In the genomic region with DNA sequence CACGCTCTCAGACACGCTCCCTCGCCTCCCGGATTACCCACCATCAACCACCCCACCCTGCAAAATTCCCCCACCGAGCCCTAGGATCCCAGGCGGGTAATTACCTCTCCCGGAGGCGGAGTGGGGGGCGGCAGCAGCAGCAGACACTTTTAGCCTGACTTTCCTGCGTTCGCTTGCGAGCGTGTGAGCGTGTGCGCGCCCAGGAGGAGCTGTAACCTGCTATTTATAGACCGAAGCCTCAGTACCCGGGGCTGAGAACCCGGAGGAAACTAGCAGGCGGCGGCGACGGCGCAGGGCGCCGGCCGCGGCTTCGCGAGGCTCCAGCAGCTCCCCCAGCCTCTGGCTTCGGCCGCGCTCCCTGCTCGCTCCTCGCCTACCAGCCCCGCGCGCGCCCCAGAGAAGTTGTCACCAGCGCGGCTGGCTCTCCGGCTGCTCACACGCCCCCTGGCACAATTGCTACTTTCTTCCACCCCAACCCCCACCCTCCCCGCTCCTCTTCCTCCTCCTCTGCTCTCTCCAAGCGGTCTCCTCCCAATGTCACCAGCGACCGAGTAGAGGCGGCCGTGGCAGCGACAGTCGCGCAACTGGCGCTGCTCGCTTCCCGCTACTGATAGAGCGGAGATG, we compare ENCODE assay signal across 8 cellular contexts. TPM values are rescaled to one million over a fixed set of nuclear protein-coding genes. Genes with fewer than 3 reads are reported as not detected.
DNase-seq lines count a peak whose midpoint lies in the region; ATAC-seq and TF ChIP-seq lines count a peak whose summit lies in the region.

A gene (minus strand): TSS at position 197 of the 624 bp plus-strand sequence.

- H3K79me2 ChIP-seq in KMS-11 (ENCODE audit: insufficient read depth, low read depth), result no peaks in the 10 kb centered on the region

- no peaks in the 10 kb centered on the region for H3K27me3 ChIP-seq in KMS-11 (ENCODE audit: insufficient read depth, low read depth)

- H3K36me3 Mint-ChIP-seq in activated CD4-positive, alpha-beta T cell treated with anti-CD3 and anti-CD28 coated beads, Interleukin-2, amount 10 ng/mL, durations not matched to agents 24 days and 14 days (ENCODE audit: low read depth), result no peaks in the 10 kb centered on the region

- H3K27ac Mint-ChIP-seq in activated CD4-positive, alpha-beta T cell treated with anti-CD3 and anti-CD28 coated beads, Interleukin-2, amount 10 ng/mL, durations not matched to agents 24 days and 14 days, result peak within 1 kb of the TSS; percentile 89

- H4K20me1 ChIP-seq in KMS-11 (ENCODE audit: insufficient read depth), result no peaks in the 10 kb centered on the region

- no peak within 1 kb of the TSS for H3K27ac ChIP-seq in KMS-11

- no peaks in the 10 kb centered on the region for H3K9me3 Mint-ChIP-seq in activated CD4-positive, alpha-beta T cell treated with anti-CD3 and anti-CD28 coated beads, Interleukin-2, amount 10 ng/mL, durations not matched to agents 24 days and 14 days

- DNase-seq in activated CD4-positive, alpha-beta T cell treated with anti-CD3 and anti-CD28 coated beads, Interleukin-2, amount 10 ng/mL, durations not matched to agents 24 days and 14 days, result peak; percentile 88
- DNase-seq in dedifferentiated amniotic fluid mesenchymal stem cell (ENCODE audit: extremely low spot score) (peak; percentile 65), left lobe of liver (ENCODE audit: low spot score) (no peak)
- DNase-seq in stimulated activated CD4-positive, alpha-beta T cell treated with anti-CD3 and anti-CD28 coated beads, Interleukin-1b, Interleukin-23, amount 100 ng/mL, for 24 hours (ENCODE audit: low read depth in 4 of 4, low spot score in 1 of 4), result peak in 3 of 4 experiments; percentile 28 to 45 (median 44)

- peak within 1 kb of the TSS; percentile 65 for H3K4me2 ChIP-seq in KMS-11

- peak within 1 kb of the TSS; percentile 92 for H2AFZ ChIP-seq in KMS-11 (ENCODE audit: low read depth)

- no peaks in the 10 kb centered on the region for H3K4me1 ChIP-seq in KMS-11 (ENCODE audit: low read depth, poor library complexity, severe bottlenecking)

- H3K4me1 Mint-ChIP-seq in activated CD4-positive, alpha-beta T cell treated with anti-CD3 and anti-CD28 coated beads, Interleukin-2, amount 10 ng/mL, durations not matched to agents 24 days and 14 days, result peaks cover 18% of the 10 kb centered on the region

- no peak within 1 kb of the TSS for H3K4me3 ChIP-seq in KMS-11 (IDR thresholded peaks at IDR 0.05; ENCODE audit: insufficient read depth, low read depth, low read length)

- peak within 1 kb of the TSS; percentile 95 for H3K4me3 Mint-ChIP-seq in activated CD4-positive, alpha-beta T cell treated with anti-CD3 and anti-CD28 coated beads, Interleukin-2, amount 10 ng/mL, durations not matched to agents 24 days and 14 days

- ATAC-seq in GM18498 (IDR thresholded peaks at IDR 0.05; ENCODE audit: unreplicated experiment) (peak; percentile 48), left lobe of liver (peak; percentile 56), HG03196 (IDR thresholded peaks at IDR 0.05; ENCODE audit: unreplicated experiment) (no peak), HG03139 (IDR thresholded peaks at IDR 0.05; ENCODE audit: unreplicated experiment) (no peak)

- H3K9ac ChIP-seq in KMS-11, result peak within 1 kb of the TSS; percentile 19; the same call in 1 of the 2 replicates

- TF ChIP-seq CTCF in KMS-11 (conservative IDR thresholded peaks at IDR 0.05; ENCODE audit: low read depth, low read length), result no peak

- H3K36me3 ChIP-seq in KMS-11 (ENCODE audit: insufficient read depth), result no peaks in the 10 kb centered on the region

- peaks cover 24% of the 10 kb centered on the region for H3K27me3 Mint-ChIP-seq in activated CD4-positive, alpha-beta T cell treated with anti-CD3 and anti-CD28 coated beads, Interleukin-2, amount 10 ng/mL, durations not matched to agents 24 days and 14 days

- intact Hi-C loops in activated CD4-positive, alpha-beta T cell treated with anti-CD3 and anti-CD28 coated beads, Interleukin-2, amount 10 ng/mL, durations not matched to agents 24 days and 14 days (cut with micrococcal nuclease), result loop anchor here (1.0 to 10.0 kb wide), 11 partner anchors 29 to 1209 kb away; a partner anchor contains a TSS

RNA-seq across cellular contexts. Expression of the gene that starts here (rescaled TPM):
- total RNA-seq in activated CD4-positive, alpha-beta T cell treated with anti-CD3 and anti-CD28 coated beads, Interleukin-2, amount 10 ng/mL, durations not matched to agents 24 days and 14 days, result 39.8 and 42.5 TPM in 2 replicates
- total RNA-seq in left lobe of liver, result 0.93 TPM

Comparison
In these comparisons a context has a peak if more than half of its experiments do, and no peak if none do; other contexts are left out.
1. RNA of the gene that starts here (total RNA-seq): 39.8 to 42.5 TPM in activated CD4-positive, alpha-beta T cell treated with anti-CD3 and anti-CD28 coated beads, Interleukin-2, amount 10 ng/mL, durations not matched to agents 24 days and 14 days; 0.93 TPM in left lobe of liver (single experiment); every median in the first group is over 10 times any median in the second.
2. Peak in ATAC-seq in left lobe of liver; RNA of the gene not detected or under 1 TPM.